Comparison of ENCODE assay signal across 14 cellular contexts in the genomic region with DNA sequence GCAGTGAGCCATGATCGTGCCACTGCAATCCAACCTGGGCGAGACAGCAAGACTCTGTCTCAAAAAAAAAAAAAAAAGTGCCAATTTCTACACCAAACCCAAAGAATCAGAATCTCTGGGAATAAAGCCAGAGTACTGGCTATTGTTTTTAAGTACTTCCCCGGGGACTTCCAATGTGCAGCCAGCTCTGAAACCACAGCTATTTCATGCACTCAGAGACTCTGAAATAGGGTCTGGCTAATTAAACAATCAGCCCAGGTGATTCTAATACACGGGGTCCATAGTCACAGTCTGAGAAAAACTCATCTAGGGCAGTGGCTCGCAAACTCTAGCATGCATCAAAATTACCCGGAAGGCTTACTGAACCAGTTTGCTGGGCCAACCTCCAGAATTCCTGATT. TPM values are rescaled to one million over a fixed set of nuclear protein-coding genes. Genes with fewer than 3 reads are reported as not detected.
DNase-seq lines count a peak whose midpoint lies in the region; ATAC-seq and TF ChIP-seq lines count a peak whose summit lies in the region.
"Had no signal": no experiment of that assay in that cellular context is flagged by ENCODE, and none has a peak within 500 bp of the region (broad histone marks: within the 10 kb centered on the region; RNA-seq: fewer than 3 reads in every experiment).

No MANE protein-coding gene starts in this region.

- H3K36me3 Mint-ChIP-seq in chondrocyte (ENCODE audit: low read depth) = no peaks in the 10 kb centered on the region
- H3K36me3 Mint-ChIP-seq: naive thymus-derived CD4-positive, alpha-beta T cell had no signal

- peak; percentile 65 for DNase-seq in Daoy (ENCODE audit: low read depth)
- peak; percentile 87 for DNase-seq in NCI-H2029 treated with DMSO at 0.1 percent for 48 hours (lab: John Stamatoyannopoulos, UW)
- DNase-seq in dermis blood vessel endothelial cell = peak; percentile 26
- peak; percentile 28 for DNase-seq in retinal pigment epithelial cell (ENCODE audit: low read depth)
- DNase-seq in cerebellar nuclear complex (lab: John Stamatoyannopoulos, UW) = no peak
- DNase-seq in chondrocyte (ENCODE audit: low spot score) = no peak
- DNase-seq in mesendoderm = no peak
- DNase-seq: DMS 273 treated with DMSO at 0.1 percent for 48 hours; naive thymus-derived CD4-positive, alpha-beta T cell; NCI-H2081 treated with DMSO at 0.1 percent for 48 hours; RPMI8226 had no signal

- H3K36me3 ChIP-seq in mesendoderm (ENCODE audit: control insufficient read depth, insufficient read depth, low read length) = no peaks in the 10 kb centered on the region
- H3K36me3 ChIP-seq: vagina had no signal

- H2BK15ac ChIP-seq in mesendoderm (replicated peaks; ENCODE audit: low read depth) = no peak overlapping the region

- no peak overlapping the region for H3K23ac ChIP-seq in mesendoderm (ENCODE audit: low read length)

- TF ChIP-seq CTCF in retinal pigment epithelial cell (conservative IDR thresholded peaks at IDR 0.05; ENCODE audit: low read depth, low read length) (no peak), chondrocyte (IDR thresholded peaks at IDR 0.05) (no peak)

- H2BK120ac ChIP-seq in mesendoderm (ENCODE audit: low read depth, low read length) = no peak overlapping the region

- no peaks in the 10 kb centered on the region for H3K27me3 Mint-ChIP-seq in chondrocyte (ENCODE audit: low read depth)

- no peaks in the 10 kb centered on the region for H3K4me1 ChIP-seq in mesendoderm (ENCODE audit: control insufficient read depth, low read depth, low read length)
- H3K4me1 ChIP-seq: vagina had no signal

- no peaks in the 10 kb centered on the region for H3K9me3 Mint-ChIP-seq in chondrocyte (ENCODE audit: low read depth)
- H3K9me3 Mint-ChIP-seq: naive thymus-derived CD4-positive, alpha-beta T cell had no signal

- no peaks in the 10 kb centered on the region for H3K27me3 ChIP-seq in mesendoderm (ENCODE audit: insufficient read depth, low read length, poor library complexity)
- H3K27me3 ChIP-seq: vagina had no signal

- H2BK5ac ChIP-seq in mesendoderm (ENCODE audit: low read length) = no peak overlapping the region

- H3K56ac ChIP-seq in mesendoderm (ENCODE audit: low read length) = no peak overlapping the region

- no peak overlapping the region for H3K27ac ChIP-seq in mesendoderm (ENCODE audit: low read depth, low read length)
- H3K27ac ChIP-seq: vagina had no signal

- no peak for ATAC-seq in GM18907 (IDR thresholded peaks at IDR 0.05; ENCODE audit: unreplicated experiment)
- ATAC-seq: naive thymus-derived CD4-positive, alpha-beta T cell had no signal

- H3K4me3 Mint-ChIP-seq in chondrocyte (ENCODE audit: unreplicated experiment) = no peak overlapping the region
- H3K4me3 Mint-ChIP-seq: naive thymus-derived CD4-positive, alpha-beta T cell had no signal

- no peak overlapping the region for H3K4me2 ChIP-seq in mesendoderm (ENCODE audit: low read length)

- H4K5ac ChIP-seq in mesendoderm (ENCODE audit: low read length) = no peak overlapping the region

- no peak overlapping the region for H4K8ac ChIP-seq in mesendoderm (ENCODE audit: low read depth, low read length)

- H3K79me2 ChIP-seq in mesendoderm (ENCODE audit: control insufficient read depth, insufficient read depth, low read length) = no peaks in the 10 kb centered on the region

- peaks cover 48% of the 10 kb centered on the region for H3K4me1 Mint-ChIP-seq in chondrocyte (ENCODE audit: low read depth)
- H3K4me1 Mint-ChIP-seq: naive thymus-derived CD4-positive, alpha-beta T cell had no signal

- WGBS in mesendoderm (ENCODE audit: extremely low coverage, insufficient coverage, low lambda C conversion rate) = no CpG with 5 or more reads among the region's 6 CpGs

- H3K4me3 ChIP-seq in retinal pigment epithelial cell (ENCODE audit: low read length) = no peak overlapping the region
- H3K4me3 ChIP-seq in mesendoderm (ENCODE audit: low read length) = no peak overlapping the region
- H3K4me3 ChIP-seq: vagina had no signal

- H2AK5ac ChIP-seq in mesendoderm (ENCODE audit: low read length) = no peak overlapping the region

- no peak overlapping the region for H3K18ac ChIP-seq in mesendoderm (ENCODE audit: low read length)

- no peak overlapping the region for H3K4ac ChIP-seq in mesendoderm (ENCODE audit: low read depth, low read length)

- no peak overlapping the region for H3K9ac ChIP-seq in mesendoderm (ENCODE audit: low read length)

- H3K27ac Mint-ChIP-seq in chondrocyte (ENCODE audit: unreplicated experiment) = no peak overlapping the region
- H3K27ac Mint-ChIP-seq: naive thymus-derived CD4-positive, alpha-beta T cell had no signal

- no peaks in the 10 kb centered on the region for H3K79me1 ChIP-seq in mesendoderm (ENCODE audit: low read length)

RNA-seq across cellular contexts. Expression of a gene that starts 56.3 kb away (rescaled TPM):
- total RNA-seq in Daoy (2014; rRNA removed; shearing (Covaris generic)) = 0.12 TPM in 1 of 2 replicates, not detected in the other
- total RNA-seq in dermis blood vessel endothelial cell (not detected in 2 replicates), chondrocyte (not detected in 3 replicates)
- polyA plus RNA-seq in mesendoderm (2013, experiment 1 of 2) = not detected
- polyA plus RNA-seq in mesendoderm (2013, experiment 2 of 2) = 0.03 TPM
- total RNA-seq: naive thymus-derived CD4-positive, alpha-beta T cell; vagina had no signal
- polyA plus RNA-seq: adipose tissue; naive thymus-derived CD4-positive, alpha-beta T cell had no signal

Comparison
In these comparisons a context has a peak if more than half of its experiments do, and no peak if none do; other contexts are left out.
1. DNase-seq: peak in Daoy (single experiment), NCI-H2029 treated with DMSO at 0.1 percent for 48 hours (single experiment), dermis blood vessel endothelial cell (single experiment) and retinal pigment epithelial cell (single experiment); none in cerebellar nuclear complex (0 of 2), chondrocyte (single experiment) and mesendoderm (single experiment).